ENCODE assay signal across 22 cellular contexts in the genomic region with DNA sequence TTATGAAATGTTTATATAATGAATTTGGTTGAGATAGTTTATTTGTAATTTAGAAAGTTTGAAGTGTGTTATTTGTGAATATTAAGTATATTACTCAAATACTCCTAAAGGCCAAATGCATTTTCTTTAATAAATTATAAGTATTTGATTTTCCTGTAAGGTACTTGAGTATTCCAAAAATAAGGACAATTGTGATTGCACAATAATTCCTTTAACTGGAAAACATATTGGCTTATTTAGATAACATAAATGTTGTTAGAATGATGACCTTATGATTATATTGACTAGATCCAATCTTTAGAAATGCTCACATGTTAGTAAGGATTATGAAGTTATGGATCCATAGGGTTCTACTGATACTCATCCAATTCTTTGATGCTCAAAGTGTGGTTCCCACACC.
"Had no signal": no experiment of that assay in that cellular context is flagged by ENCODE, and none has a peak within 500 bp of the region (broad histone marks: within the 10 kb centered on the region; RNA-seq: fewer than 3 reads in every experiment).

No MANE protein-coding gene starts in this region.

- H3K4me3 ChIP-seq: MG63, SJSA1, SK-N-MC had no signal

- H3K27me3 ChIP-seq: MG63, SJSA1 had no signal

- H3K9me3 ChIP-seq: MG63, SJSA1 had no signal

- H3K27ac ChIP-seq: SJSA1, SK-N-MC had no signal

- FAIRE-seq: RCC 7860 had no signal

- H3K36me3 ChIP-seq: MG63, SJSA1 had no signal

- DNase-seq: Karpas-422, KG1, MG63, NCI-H1092, NCI-H1105 treated with DMSO at 0.1 percent for 48 hours, NCI-H1417 treated with DMSO at 0.1 percent for 48 hours, NCI-H187, NCI-H2029, NCI-H2081 treated with DMSO at 0.1 percent for 48 hours, NCI-H2171, NCI-H226, NCI-H446, NCI-H510A, NCI-H524 treated with DMSO at 0.1 percent for 48 hours, NCI-H69, NCI-H774, Right ventricle myocardium superior, RPMI8226, SIG-M5 had no signal
